In the genomic region with DNA sequence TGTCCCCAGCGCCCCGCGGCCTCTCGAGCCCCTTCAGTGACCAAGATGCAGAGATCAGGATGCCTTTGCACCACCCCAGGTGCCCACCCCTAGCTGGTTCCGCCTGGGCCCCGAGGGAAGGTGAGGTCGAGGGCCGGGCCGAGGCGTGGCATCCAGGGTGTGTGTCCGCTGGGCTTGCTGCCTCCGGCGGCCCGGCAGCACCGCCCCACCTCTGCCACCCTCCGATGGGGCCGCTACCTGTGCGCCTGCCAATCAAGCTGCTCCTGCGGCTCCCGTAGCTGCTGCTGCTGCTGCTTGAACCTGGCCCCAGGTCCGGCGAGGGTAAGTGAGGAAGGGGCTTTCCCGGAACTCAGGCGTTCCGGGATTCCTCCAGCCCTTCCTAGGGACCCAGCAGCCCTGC, we compare ENCODE assay signal across 3 cellular contexts. TPM values are rescaled to one million over a fixed set of nuclear protein-coding genes. Genes with fewer than 3 reads are reported as not detected.
"Had no signal": no experiment of that assay in that cellular context is flagged by ENCODE, and none has a peak within 500 bp of the region (broad histone marks: within the 10 kb centered on the region; RNA-seq: fewer than 3 reads in every experiment).

No MANE protein-coding gene starts in this region.

RNA-seq across cellular contexts. Expression of a gene that starts 11.0 kb away (rescaled TPM):
- total RNA-seq: mononuclear cell had no signal
- polyA plus RNA-seq: endothelial cell of umbilical vein had no signal

RNA-seq across cellular contexts. Expression of a gene that starts 29.4 kb away (rescaled TPM):
- polyA plus RNA-seq: smooth muscle cell had no signal
